1 cellular context compared by ENCODE assay signal in the genomic region with DNA sequence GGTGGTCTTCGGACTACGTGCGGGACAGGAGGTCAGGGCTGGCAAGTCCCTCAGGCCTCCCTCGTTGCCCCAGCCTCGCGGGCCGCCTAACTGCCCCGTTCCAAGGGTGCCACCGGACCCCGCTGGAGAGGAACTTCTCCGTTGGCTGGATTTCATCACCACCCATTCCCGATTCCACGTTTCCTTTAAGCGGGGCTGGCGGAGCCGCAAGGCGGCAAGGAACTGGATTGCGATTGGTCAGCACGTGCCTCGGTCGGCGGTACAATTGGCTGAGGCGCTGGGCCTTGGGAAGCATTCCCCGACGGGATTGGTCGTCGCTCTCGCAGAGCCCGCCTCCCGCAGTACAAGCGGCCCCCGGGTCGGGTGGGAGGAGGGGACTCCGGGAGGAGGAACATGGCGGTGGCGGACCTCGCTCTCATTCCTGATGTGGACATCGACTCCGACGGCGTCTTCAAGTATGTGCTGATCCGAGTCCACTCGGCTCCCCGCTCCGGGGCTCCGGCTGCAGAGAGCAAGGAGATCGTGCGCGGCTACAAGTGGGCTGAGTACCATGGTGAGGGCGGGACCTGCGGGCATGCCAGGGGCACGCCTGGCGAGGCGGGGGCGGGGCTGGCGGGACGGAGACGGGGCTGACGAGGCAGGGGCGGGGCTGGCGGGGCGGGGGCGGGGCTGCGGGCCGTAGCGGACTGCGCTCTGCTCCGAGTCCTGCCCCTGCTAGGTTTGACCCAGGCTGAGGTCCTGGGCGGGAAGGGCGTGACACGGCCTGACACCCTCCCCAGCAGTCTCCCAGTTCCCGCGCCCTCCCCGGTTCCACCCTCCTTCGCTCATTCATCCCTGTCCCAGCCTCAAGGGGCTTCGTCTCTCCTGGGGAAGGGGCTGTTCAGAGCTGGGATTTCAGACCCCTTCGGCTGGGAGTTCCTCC.
TF ChIP-seq lines count a peak whose summit lies in the region.

TSS of gene PHPT1 (plus strand) at position 372 of the 922 bp plus-strand sequence. CDS start at position 394, 22 bp downstream.

TF ChIP-seq in HepG2, 621 proteins besides CTCF, POLR2A, EP300 and RAD21 (continued from another document and continues in another):
- TF ChIP-seq, protein P1, sequence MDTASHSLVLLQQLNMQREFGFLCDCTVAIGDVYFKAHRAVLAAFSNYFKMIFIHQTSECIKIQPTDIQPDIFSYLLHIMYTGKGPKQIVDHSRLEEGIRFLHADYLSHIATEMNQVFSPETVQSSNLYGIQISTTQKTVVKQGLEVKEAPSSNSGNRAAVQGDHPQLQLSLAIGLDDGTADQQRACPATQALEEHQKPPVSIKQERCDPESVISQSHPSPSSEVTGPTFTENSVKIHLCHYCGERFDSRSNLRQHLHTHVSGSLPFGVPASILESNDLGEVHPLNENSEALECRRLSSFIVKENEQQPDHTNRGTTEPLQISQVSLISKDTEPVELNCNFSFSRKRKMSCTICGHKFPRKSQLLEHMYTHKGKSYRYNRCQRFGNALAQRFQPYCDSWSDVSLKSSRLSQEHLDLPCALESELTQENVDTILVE (CRISPR knock-in tag; IDR thresholded peaks at IDR 0.05) = peak; percentile 93
- TF ChIP-seq ZMYM3 (CRISPR knock-in tag; IDR thresholded peaks at IDR 0.05) = peak; percentile 34; the same call in 1 of the 2 replicates
- TF ChIP-seq ZC3H4 (CRISPR knock-in tag; IDR thresholded peaks at IDR 0.05; ENCODE audit: borderline replicate concordance) = no peak
- TF ChIP-seq ZNF274 (CRISPR knock-in tag; IDR thresholded peaks at IDR 0.05) = peak; percentile 71; the same call in 1 of the 2 replicates
- TF ChIP-seq, protein P2, sequence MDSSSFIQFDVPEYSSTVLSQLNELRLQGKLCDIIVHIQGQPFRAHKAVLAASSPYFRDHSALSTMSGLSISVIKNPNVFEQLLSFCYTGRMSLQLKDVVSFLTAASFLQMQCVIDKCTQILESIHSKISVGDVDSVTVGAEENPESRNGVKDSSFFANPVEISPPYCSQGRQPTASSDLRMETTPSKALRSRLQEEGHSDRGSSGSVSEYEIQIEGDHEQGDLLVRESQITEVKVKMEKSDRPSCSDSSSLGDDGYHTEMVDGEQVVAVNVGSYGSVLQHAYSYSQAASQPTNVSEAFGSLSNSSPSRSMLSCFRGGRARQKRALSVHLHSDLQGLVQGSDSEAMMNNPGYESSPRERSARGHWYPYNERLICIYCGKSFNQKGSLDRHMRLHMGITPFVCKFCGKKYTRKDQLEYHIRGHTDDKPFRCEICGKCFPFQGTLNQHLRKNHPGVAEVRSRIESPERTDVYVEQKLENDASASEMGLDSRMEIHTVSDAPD (CRISPR knock-in tag; IDR thresholded peaks at IDR 0.05) = no peak
- TF ChIP-seq MAZ (IDR thresholded peaks at IDR 0.05; ENCODE audit: borderline replicate concordance, low read depth, low read length) = peak; percentile 95
- TF ChIP-seq MAZ (CRISPR knock-in tag; IDR thresholded peaks at IDR 0.05; ENCODE audit: low read depth) = peak; percentile 85; the same call in 1 of the 2 replicates
- no peak for TF ChIP-seq NFIC (IDR thresholded peaks at IDR 0.05; ENCODE audit: low read length)
- peak; percentile 99 for TF ChIP-seq NFYC (CRISPR knock-in tag; IDR thresholded peaks at IDR 0.05)
- no peak for TF ChIP-seq NFATC3 (CRISPR knock-in tag; IDR thresholded peaks at IDR 0.05)
- no peak for TF ChIP-seq JUNB (CRISPR knock-in tag; IDR thresholded peaks at IDR 0.05; ENCODE audit: borderline replicate concordance)
- peak; percentile 57; the same call in 1 of the 2 replicates for TF ChIP-seq ZNF143 (CRISPR knock-in tag; IDR thresholded peaks at IDR 0.05)
- no peak for TF ChIP-seq ZNF383 (CRISPR knock-in tag; IDR thresholded peaks at IDR 0.05; ENCODE audit: borderline replicate concordance)
- peak; percentile 94 for TF ChIP-seq KDM2A (CRISPR knock-in tag; IDR thresholded peaks at IDR 0.05; ENCODE audit: borderline replicate concordance, low read depth)
- no peak for TF ChIP-seq ZKSCAN1 (IDR thresholded peaks at IDR 0.05; ENCODE audit: low read length)
- TF ChIP-seq, protein P3, sequence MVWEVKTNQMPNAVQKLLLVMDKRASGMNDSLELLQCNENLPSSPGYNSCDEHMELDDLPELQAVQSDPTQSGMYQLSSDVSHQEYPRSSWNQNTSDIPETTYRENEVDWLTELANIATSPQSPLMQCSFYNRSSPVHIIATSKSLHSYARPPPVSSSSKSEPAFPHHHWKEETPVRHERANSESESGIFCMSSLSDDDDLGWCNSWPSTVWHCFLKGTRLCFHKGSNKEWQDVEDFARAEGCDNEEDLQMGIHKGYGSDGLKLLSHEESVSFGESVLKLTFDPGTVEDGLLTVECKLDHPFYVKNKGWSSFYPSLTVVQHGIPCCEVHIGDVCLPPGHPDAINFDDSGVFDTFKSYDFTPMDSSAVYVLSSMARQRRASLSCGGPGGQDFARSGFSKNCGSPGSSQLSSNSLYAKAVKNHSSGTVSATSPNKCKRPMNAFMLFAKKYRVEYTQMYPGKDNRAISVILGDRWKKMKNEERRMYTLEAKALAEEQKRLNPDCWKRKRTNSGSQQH (CRISPR knock-in tag; IDR thresholded peaks at IDR 0.05; ENCODE audit: low read depth) = peak; percentile 18; the same call in 1 of the 2 replicates
- TF ChIP-seq ZNF703 (CRISPR knock-in tag; IDR thresholded peaks at IDR 0.05; ENCODE audit: borderline replicate concordance) = no peak
- peak; percentile 44; the same call in 1 of the 2 replicates for TF ChIP-seq ZSCAN21 (CRISPR knock-in tag; IDR thresholded peaks at IDR 0.05; ENCODE audit: borderline replicate concordance)
- TF ChIP-seq ZNF354B (CRISPR knock-in tag; IDR thresholded peaks at IDR 0.05) = no peak
- TF ChIP-seq, protein P4, sequence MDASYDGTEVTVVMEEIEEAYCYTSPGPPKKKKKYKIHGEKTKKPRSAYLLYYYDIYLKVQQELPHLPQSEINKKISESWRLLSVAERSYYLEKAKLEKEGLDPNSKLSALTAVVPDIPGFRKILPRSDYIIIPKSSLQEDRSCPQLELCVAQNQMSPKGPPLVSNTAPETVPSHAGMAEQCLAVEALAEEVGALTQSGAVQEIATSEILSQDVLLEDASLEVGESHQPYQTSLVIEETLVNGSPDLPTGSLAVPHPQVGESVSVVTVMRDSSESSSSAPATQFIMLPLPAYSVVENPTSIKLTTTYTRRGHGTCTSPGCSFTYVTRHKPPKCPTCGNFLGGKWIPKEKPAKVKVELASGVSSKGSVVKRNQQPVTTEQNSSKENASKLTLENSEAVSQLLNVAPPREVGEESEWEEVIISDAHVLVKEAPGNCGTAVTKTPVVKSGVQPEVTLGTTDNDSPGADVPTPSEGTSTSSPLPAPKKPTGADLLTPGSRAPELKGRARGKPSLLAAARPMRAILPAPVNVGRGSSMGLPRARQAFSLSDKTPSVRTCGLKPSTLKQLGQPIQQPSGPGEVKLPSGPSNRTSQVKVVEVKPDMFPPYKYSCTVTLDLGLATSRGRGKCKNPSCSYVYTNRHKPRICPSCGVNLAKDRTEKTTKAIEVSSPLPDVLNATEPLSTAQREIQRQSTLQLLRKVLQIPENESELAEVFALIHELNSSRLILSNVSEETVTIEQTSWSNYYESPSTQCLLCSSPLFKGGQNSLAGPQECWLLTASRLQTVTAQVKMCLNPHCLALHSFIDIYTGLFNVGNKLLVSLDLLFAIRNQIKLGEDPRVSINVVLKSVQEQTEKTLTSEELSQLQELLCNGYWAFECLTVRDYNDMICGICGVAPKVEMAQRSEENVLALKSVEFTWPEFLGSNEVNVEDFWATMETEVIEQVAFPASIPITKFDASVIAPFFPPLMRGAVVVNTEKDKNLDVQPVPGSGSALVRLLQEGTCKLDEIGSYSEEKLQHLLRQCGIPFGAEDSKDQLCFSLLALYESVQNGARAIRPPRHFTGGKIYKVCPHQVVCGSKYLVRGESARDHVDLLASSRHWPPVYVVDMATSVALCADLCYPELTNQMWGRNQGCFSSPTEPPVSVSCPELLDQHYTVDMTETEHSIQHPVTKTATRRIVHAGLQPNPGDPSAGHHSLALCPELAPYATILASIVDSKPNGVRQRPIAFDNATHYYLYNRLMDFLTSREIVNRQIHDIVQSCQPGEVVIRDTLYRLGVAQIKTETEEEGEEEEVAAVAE (CRISPR knock-in tag; IDR thresholded peaks at IDR 0.05; ENCODE audit: borderline replicate concordance) = peak; percentile 100
- TF ChIP-seq HCFC1 (IDR thresholded peaks at IDR 0.05; ENCODE audit: low read depth, low read length) = peak; percentile 42; the same call in 1 of the 2 replicates
- TF ChIP-seq, protein P5, sequence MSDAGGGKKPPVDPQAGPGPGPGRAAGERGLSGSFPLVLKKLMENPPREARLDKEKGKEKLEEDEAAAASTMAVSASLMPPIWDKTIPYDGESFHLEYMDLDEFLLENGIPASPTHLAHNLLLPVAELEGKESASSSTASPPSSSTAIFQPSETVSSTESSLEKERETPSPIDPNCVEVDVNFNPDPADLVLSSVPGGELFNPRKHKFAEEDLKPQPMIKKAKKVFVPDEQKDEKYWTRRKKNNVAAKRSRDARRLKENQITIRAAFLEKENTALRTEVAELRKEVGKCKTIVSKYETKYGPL (CRISPR knock-in tag; IDR thresholded peaks at IDR 0.05) = no peak
- TF ChIP-seq PHB2 (IDR thresholded peaks at IDR 0.05; ENCODE audit: partially characterized antibody) = no peak
- no peak for TF ChIP-seq ZNF121 (CRISPR knock-in tag; IDR thresholded peaks at IDR 0.05)
- peak; percentile 74; the same call in 1 of the 2 replicates for TF ChIP-seq KLF12 (CRISPR knock-in tag; IDR thresholded peaks at IDR 0.05; ENCODE audit: borderline replicate concordance)
- TF ChIP-seq, protein P6, sequence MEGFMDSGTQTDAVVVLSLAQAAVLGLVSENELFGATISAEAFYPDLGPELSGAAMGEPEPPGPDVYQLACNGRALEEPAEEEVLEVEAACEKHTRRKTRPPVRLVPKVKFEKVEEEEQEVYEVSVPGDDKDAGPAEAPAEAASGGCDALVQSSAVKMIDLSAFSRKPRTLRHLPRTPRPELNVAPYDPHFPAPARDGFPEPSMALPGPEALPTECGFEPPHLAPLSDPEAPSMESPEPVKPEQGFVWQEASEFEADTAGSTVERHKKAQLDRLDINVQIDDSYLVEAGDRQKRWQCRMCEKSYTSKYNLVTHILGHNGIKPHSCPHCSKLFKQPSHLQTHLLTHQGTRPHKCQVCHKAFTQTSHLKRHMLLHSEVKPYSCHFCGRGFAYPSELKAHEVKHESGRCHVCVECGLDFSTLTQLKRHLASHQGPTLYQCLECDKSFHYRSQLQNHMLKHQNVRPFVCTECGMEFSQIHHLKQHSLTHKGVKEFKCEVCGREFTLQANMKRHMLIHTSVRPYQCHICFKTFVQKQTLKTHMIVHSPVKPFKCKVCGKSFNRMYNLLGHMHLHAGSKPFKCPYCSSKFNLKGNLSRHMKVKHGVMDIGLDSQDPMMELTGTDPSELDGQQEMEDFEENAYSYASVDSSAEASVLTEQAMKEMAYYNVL (CRISPR knock-in tag; IDR thresholded peaks at IDR 0.05; ENCODE audit: borderline replicate concordance) = no peak
- TF ChIP-seq ZNF598 (CRISPR knock-in tag; IDR thresholded peaks at IDR 0.05; ENCODE audit: borderline replicate concordance) = no peak
- no peak for TF ChIP-seq MLLT10 (CRISPR knock-in tag; IDR thresholded peaks at IDR 0.05)
- TF ChIP-seq, protein P7, sequence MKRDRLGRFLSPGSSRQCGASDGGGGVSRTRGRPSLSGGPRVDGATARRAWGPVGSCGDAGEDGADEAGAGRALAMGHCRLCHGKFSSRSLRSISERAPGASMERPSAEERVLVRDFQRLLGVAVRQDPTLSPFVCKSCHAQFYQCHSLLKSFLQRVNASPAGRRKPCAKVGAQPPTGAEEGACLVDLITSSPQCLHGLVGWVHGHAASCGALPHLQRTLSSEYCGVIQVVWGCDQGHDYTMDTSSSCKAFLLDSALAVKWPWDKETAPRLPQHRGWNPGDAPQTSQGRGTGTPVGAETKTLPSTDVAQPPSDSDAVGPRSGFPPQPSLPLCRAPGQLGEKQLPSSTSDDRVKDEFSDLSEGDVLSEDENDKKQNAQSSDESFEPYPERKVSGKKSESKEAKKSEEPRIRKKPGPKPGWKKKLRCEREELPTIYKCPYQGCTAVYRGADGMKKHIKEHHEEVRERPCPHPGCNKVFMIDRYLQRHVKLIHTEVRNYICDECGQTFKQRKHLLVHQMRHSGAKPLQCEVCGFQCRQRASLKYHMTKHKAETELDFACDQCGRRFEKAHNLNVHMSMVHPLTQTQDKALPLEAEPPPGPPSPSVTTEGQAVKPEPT (CRISPR knock-in tag; IDR thresholded peaks at IDR 0.05; ENCODE audit: low read depth) = no peak
- TF ChIP-seq ZNF564 (CRISPR knock-in tag; IDR thresholded peaks at IDR 0.05) = peak; percentile 82
- no peak for TF ChIP-seq PPARG (CRISPR knock-in tag; conservative IDR thresholded peaks at IDR 0.05)
- no peak; the same call in 1 of the 2 replicates for TF ChIP-seq FOXO1 (CRISPR knock-in tag; IDR thresholded peaks at IDR 0.05)
- 0 out of 2 replicates have a peak, but pooled peaks have one; percentile 42 for TF ChIP-seq ZNF205 (CRISPR knock-in tag; IDR thresholded peaks at IDR 0.05)
- TF ChIP-seq, protein P8, sequence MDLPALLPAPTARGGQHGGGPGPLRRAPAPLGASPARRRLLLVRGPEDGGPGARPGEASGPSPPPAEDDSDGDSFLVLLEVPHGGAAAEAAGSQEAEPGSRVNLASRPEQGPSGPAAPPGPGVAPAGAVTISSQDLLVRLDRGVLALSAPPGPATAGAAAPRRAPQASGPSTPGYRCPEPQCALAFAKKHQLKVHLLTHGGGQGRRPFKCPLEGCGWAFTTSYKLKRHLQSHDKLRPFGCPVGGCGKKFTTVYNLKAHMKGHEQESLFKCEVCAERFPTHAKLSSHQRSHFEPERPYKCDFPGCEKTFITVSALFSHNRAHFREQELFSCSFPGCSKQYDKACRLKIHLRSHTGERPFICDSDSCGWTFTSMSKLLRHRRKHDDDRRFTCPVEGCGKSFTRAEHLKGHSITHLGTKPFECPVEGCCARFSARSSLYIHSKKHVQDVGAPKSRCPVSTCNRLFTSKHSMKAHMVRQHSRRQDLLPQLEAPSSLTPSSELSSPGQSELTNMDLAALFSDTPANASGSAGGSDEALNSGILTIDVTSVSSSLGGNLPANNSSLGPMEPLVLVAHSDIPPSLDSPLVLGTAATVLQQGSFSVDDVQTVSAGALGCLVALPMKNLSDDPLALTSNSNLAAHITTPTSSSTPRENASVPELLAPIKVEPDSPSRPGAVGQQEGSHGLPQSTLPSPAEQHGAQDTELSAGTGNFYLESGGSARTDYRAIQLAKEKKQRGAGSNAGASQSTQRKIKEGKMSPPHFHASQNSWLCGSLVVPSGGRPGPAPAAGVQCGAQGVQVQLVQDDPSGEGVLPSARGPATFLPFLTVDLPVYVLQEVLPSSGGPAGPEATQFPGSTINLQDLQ (CRISPR knock-in tag; IDR thresholded peaks at IDR 0.05) = 0 out of 2 replicates have a peak, but pooled peaks have one; percentile 51
- TF ChIP-seq ZNF737 (CRISPR knock-in tag; IDR thresholded peaks at IDR 0.05; ENCODE audit: borderline replicate concordance) = no peak
- no peak for TF ChIP-seq ZZZ3 (CRISPR knock-in tag; IDR thresholded peaks at IDR 0.05; ENCODE audit: borderline replicate concordance)
- TF ChIP-seq, protein P9, sequence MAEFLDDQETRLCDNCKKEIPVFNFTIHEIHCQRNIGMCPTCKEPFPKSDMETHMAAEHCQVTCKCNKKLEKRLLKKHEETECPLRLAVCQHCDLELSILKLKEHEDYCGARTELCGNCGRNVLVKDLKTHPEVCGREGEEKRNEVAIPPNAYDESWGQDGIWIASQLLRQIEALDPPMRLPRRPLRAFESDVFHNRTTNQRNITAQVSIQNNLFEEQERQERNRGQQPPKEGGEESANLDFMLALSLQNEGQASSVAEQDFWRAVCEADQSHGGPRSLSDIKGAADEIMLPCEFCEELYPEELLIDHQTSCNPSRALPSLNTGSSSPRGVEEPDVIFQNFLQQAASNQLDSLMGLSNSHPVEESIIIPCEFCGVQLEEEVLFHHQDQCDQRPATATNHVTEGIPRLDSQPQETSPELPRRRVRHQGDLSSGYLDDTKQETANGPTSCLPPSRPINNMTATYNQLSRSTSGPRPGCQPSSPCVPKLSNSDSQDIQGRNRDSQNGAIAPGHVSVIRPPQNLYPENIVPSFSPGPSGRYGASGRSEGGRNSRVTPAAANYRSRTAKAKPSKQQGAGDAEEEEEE (CRISPR knock-in tag; IDR thresholded peaks at IDR 0.05; ENCODE audit: borderline replicate concordance) = no peak
- TF ChIP-seq KDM3A (CRISPR knock-in tag; IDR thresholded peaks at IDR 0.05; ENCODE audit: low read depth) = no peak
- no peak for TF ChIP-seq ZSCAN9 (CRISPR knock-in tag; IDR thresholded peaks at IDR 0.05; ENCODE audit: borderline replicate concordance)
- TF ChIP-seq DR1 (CRISPR knock-in tag; IDR thresholded peaks at IDR 0.05) = peak; percentile 84
